ENCODE assay signal across 13 cellular contexts in the genomic region with DNA sequence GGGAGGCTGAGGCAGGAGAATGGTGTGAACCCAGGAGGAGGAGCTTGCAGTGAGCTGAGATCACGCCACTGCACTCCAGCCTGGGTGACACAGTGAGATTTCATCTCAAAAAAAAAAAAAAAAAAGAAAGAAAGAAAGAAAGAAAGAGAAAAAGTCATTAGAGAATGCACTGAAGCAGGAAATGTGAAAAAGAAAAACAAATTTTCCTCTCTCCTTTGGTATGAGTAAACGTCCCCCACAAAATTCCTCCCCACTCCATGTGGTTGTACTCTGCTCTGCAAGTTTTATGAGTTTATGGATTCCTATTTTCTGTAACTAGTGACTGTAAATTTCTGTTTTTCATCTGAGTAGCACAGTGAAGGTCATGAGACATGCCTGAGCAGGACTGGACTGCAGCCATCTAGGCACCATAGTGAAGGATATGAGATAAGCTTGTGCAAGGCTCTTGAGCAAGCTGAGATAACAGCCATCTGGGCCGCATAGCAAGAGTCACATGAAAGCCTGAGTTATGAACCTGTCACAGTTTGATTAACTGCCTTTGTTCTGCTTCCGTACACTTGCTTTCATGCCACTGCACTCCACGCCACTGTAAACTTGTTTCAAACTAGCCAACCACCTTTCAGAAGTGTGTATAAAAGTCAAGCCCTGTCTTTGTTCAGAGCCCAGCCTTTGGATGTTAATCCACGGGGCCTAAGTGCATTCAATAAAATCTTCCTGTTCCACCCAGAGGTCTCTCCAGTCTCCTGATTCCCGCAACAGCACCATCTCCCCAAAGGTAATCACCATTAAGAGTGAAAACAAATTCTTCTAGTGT. TPM values are rescaled to one million over a fixed set of nuclear protein-coding genes. Genes with fewer than 3 reads are reported as not detected.
DNase-seq lines count a peak whose midpoint lies in the region; ATAC-seq and TF ChIP-seq lines count a peak whose summit lies in the region.
"Had no signal": no experiment of that assay in that cellular context is flagged by ENCODE, and none has a peak within 500 bp of the region (broad histone marks: within the 10 kb centered on the region; RNA-seq: fewer than 3 reads in every experiment).

No MANE protein-coding gene starts in this region.

- peaks cover 0 to 4% (median 0%) of the 10 kb centered on the region in 3 donors for H3K9me3 ChIP-seq in adrenal gland (replicated peaks in 1 of 3)
- no peaks in the 10 kb centered on the region for H3K9me3 ChIP-seq in testis
- H3K9me3 ChIP-seq in effector memory CD4-positive, alpha-beta T cell (ENCODE audit: control insufficient read depth, low read length): no peaks in the 10 kb centered on the region
- H3K9me3 ChIP-seq: vagina had no signal

- H3K9me3 Mint-ChIP-seq in activated CD8-positive, alpha-beta T cell treated with anti-CD3 and anti-CD28 coated beads for 36 hours: peaks cover 6% of the 10 kb centered on the region

- TF ChIP-seq POLR2A in adrenal gland (IDR thresholded peaks at IDR 0.05): peak in 1 of 2 donors; percentile 42
- TF ChIP-seq POLR2A in testis (IDR thresholded peaks at IDR 0.05): no peak

- H3K27ac ChIP-seq in adrenal gland: peak overlapping the region; percentile 37 to 89 (median 81)
- H3K27ac ChIP-seq in testis: peak overlapping the region; percentile 26 to 57
- H3K27ac ChIP-seq in effector memory CD4-positive, alpha-beta T cell (ENCODE audit: insufficient read depth, low read length, poor library complexity, severe bottlenecking): no peak overlapping the region
- H3K27ac ChIP-seq: sigmoid colon, vagina had no signal

- no peak overlapping the region for H3K27ac Mint-ChIP-seq in activated CD8-positive, alpha-beta T cell treated with anti-CD3 and anti-CD28 coated beads for 36 hours

- CTCF ChIA-PET in activated CD8-positive, alpha-beta T cell treated with anti-CD3 and anti-CD28 coated beads for 36 hours (lab: Charles Lee): no interaction called here

- peaks cover 2% of the 10 kb centered on the region for H3K36me3 Mint-ChIP-seq in activated CD8-positive, alpha-beta T cell treated with anti-CD3 and anti-CD28 coated beads for 36 hours (ENCODE audit: low read depth)

- intact Hi-C loops in adrenal gland (cut with DNase I) (loop anchor here in 1 of 2 donors (5.0 kb wide), 1 partner anchor 208 kb away; no protein-coding TSS in a partner anchor), left cardiac atrium (cut with DNase I) (loop anchor here (5.0 to 10.0 kb wide), 3 partner anchors 120 to 210 kb away; no protein-coding TSS in a partner anchor), testis (cut with DNase I; ENCODE audit: low total_unique reads) (no loop called here)
- intact Hi-C loops in activated CD8-positive, alpha-beta T cell treated with anti-CD3 and anti-CD28 coated beads for 36 hours (cut with micrococcal nuclease): no loop called here

- H3K27me3 ChIP-seq in adrenal gland: no peaks in the 10 kb centered on the region
- no peaks in the 10 kb centered on the region for H3K27me3 ChIP-seq in testis
- no peaks in the 10 kb centered on the region for H3K27me3 ChIP-seq in effector memory CD4-positive, alpha-beta T cell (replicated peaks; ENCODE audit: control insufficient read depth, insufficient read depth, low read length, poor library complexity, severe bottlenecking)
- H3K27me3 ChIP-seq: vagina had no signal

- peaks cover 23% of the 10 kb centered on the region for H3K27me3 Mint-ChIP-seq in activated CD8-positive, alpha-beta T cell treated with anti-CD3 and anti-CD28 coated beads for 36 hours

- TF ChIP-seq CTCF in adrenal gland (IDR thresholded peaks at IDR 0.05) (peak in 3 of 6 experiments; percentile 25 to 34 (median 27)), testis (IDR thresholded peaks at IDR 0.05) (no peak)
- no peak for TF ChIP-seq CTCF in activated CD8-positive, alpha-beta T cell treated with anti-CD3 and anti-CD28 coated beads for 36 hours (IDR thresholded peaks at IDR 0.05)

- H3K4me3 ChIP-seq in adrenal gland (peak overlapping the region in 1 of 4 donors; percentile 27), testis (no peak overlapping the region)
- H3K4me3 ChIP-seq in effector memory CD4-positive, alpha-beta T cell (ENCODE audit: insufficient read depth, low read depth, low read length, poor library complexity, severe bottlenecking): no peak overlapping the region
- H3K4me3 ChIP-seq: sigmoid colon, vagina had no signal

- H3K4me1 Mint-ChIP-seq in activated CD8-positive, alpha-beta T cell treated with anti-CD3 and anti-CD28 coated beads for 36 hours (ENCODE audit: low read depth): no peaks in the 10 kb centered on the region

- H3K4me1 ChIP-seq in adrenal gland (replicated peaks in 1 of 2) (peaks cover 18 to 27% of the 10 kb centered on the region in 2 donors), testis (no peaks in the 10 kb centered on the region)
- no peaks in the 10 kb centered on the region for H3K4me1 ChIP-seq in effector memory CD4-positive, alpha-beta T cell (ENCODE audit: control insufficient read depth, insufficient read depth, low read length, poor library complexity, severe bottlenecking)
- H3K4me1 ChIP-seq: sigmoid colon, vagina had no signal

- DNase-seq in SIG-M5 treated with dmso at 0.1 percent for 504 hours (lab: John Stamatoyannopoulos, UW; ENCODE audit: unreplicated experiment) (peak; percentile 68), SIG-M5 (lab: John Stamatoyannopoulos, UW) (no peak), adrenal gland (peak; percentile 88 to 99 (median 96)), left cardiac atrium (peak; percentile 63), testis (peak; percentile 93), GM03348 (ENCODE audit: low spot score) (no peak)
- DNase-seq in activated CD8-positive, alpha-beta T cell treated with anti-CD3 and anti-CD28 coated beads for 36 hours: no peak
- no peak for DNase-seq in effector memory CD4-positive, alpha-beta T cell
- DNase-seq: amniotic stem cell, mesendoderm, NCI-H748 treated with DMSO at 0.1 percent for 48 hours, sigmoid colon had no signal

- WGBS in adrenal gland, 4 donors: 21 to 32% (median 27%) methylated on average over 7 of the region's 7 CpGs
- 41 to 45% methylated on average over 7 of the region's 7 CpGs for WGBS in testis, 2 donors

- ATAC-seq in left cardiac atrium: peak; percentile 93 to 94
- no peak for ATAC-seq in activated CD8-positive, alpha-beta T cell treated with anti-CD3 and anti-CD28 coated beads for 36 hours

- H3K36me3 ChIP-seq in adrenal gland (replicated peaks in 1 of 2) (no peaks in the 10 kb centered on the region), testis (ENCODE audit: low read depth, missing control alignments) (no peaks in the 10 kb centered on the region)
- H3K36me3 ChIP-seq in effector memory CD4-positive, alpha-beta T cell (ENCODE audit: control insufficient read depth, insufficient read depth, low read length): no peaks in the 10 kb centered on the region
- H3K36me3 ChIP-seq: sigmoid colon, vagina had no signal

- POLR2A ChIA-PET in activated CD8-positive, alpha-beta T cell treated with anti-CD3 and anti-CD28 coated beads for 36 hours (lab: Charles Lee): no interaction called here

- H3K4me3 Mint-ChIP-seq in activated CD8-positive, alpha-beta T cell treated with anti-CD3 and anti-CD28 coated beads for 36 hours: no peak overlapping the region

RNA-seq across cellular contexts. Expression of gene SKA1, which starts 50.2 kb away (rescaled TPM):
- total RNA-seq in adrenal gland (1 to 10 TPM in 3 of 8 donors, under 1 TPM in 5; 0.30 to 2.2 (median 0.71) TPM), left cardiac atrium (under 1 TPM; 0.21 to 0.74 TPM), testis (1 to 10 TPM; 5.5 to 6.6 TPM)
- polyA plus RNA-seq in adrenal gland (under 1 TPM; 0.40 to 0.88 (median 0.40) TPM), testis (ENCODE audit: insufficient read depth, low read depth, low replicate concordance) (11.9 TPM)
- total RNA-seq in activated CD8-positive, alpha-beta T cell treated with anti-CD3 and anti-CD28 coated beads for 36 hours: 10 to 100 TPM; 29.4 to 32.2 TPM

Comparison
In these comparisons a context has a peak if more than half of its experiments do, and no peak if none do; other contexts are left out.
1. DNase-seq: peak in SIG-M5 treated with dmso at 0.1 percent for 504 hours (single experiment), adrenal gland (7 of 7), left cardiac atrium (single experiment) and testis (single experiment); none in SIG-M5 (single experiment), activated CD8-positive, alpha-beta T cell treated with anti-CD3 and anti-CD28 coated beads for 36 hours (single experiment), effector memory CD4-positive, alpha-beta T cell (0 of 3) and GM03348 (single experiment).
2. intact Hi-C loops: an anchor here in left cardiac atrium (5.0 to 10.0 kb wide); none called in testis and activated CD8-positive, alpha-beta T cell treated with anti-CD3 and anti-CD28 coated beads for 36 hours.